In genomic region chr10:95600158-95600557, GRCh38 we compare ENCODE assay signal across 19 cellular contexts.
"Had no signal": no experiment of that assay in that cellular context is flagged by ENCODE, and none has a peak within 500 bp of the region (broad histone marks: within the 10 kb centered on the region; RNA-seq: fewer than 3 reads in every experiment).

No MANE protein-coding gene starts in this region.

- H3K36me3 ChIP-seq: colonic mucosa, gastrocnemius medialis, prostate gland, sigmoid colon had no signal

- H3K4me3 ChIP-seq: colonic mucosa, gastrocnemius medialis, heart right ventricle, lung, prostate gland, sigmoid colon, skin epidermis had no signal

- H3K27me3 ChIP-seq: colonic mucosa, gastrocnemius medialis, heart right ventricle, sigmoid colon had no signal

- DNase-seq: cerebellar nuclear complex; colonic mucosa; dermis blood vessel endothelial cell; endodermal cell; gastrocnemius medialis; heart right ventricle; hypothalamus; immature natural killer cell; left cardiac atrium; left ventricle myocardium superior; mesenchymal stem cell; naive thymus-derived CD4-positive, alpha-beta T cell; nephron progenitor cell; sigmoid colon; stimulated activated naive CD4-positive, alpha-beta T cell treated with Interleukin-2 at 50 U/mL for 16 hours; trophoblast cell had no signal

- ATAC-seq: heart right ventricle; left cardiac atrium; left ventricle myocardium superior; naive thymus-derived CD4-positive, alpha-beta T cell had no signal
